ENCODE assay signal across 12 cellular contexts in genomic region chr5:170429014-170429413, GRCh38. TPM values are rescaled to one million over a fixed set of nuclear protein-coding genes. Genes with fewer than 3 reads are reported as not detected.
DNase-seq lines count a peak whose midpoint lies in the region; ATAC-seq and TF ChIP-seq lines count a peak whose summit lies in the region.
"Had no signal": no experiment of that assay in that cellular context is flagged by ENCODE, and none has a peak within 500 bp of the region (broad histone marks: within the 10 kb centered on the region; RNA-seq: fewer than 3 reads in every experiment).

No MANE protein-coding gene starts in this region.

- no peak overlapping the region for H3K4me3 ChIP-seq in choroid plexus epithelial cell (ENCODE audit: low read depth, low read length)
- H3K4me3 ChIP-seq in retinal pigment epithelial cell (ENCODE audit: low read length) = no peak overlapping the region
- H3K4me3 ChIP-seq: ovary, uterus had no signal

- H3K9me3 Mint-ChIP-seq in activated CD8-positive, alpha-beta T cell treated with anti-CD3 and anti-CD28 coated beads for 36 hours = no peaks in the 10 kb centered on the region

- TF ChIP-seq CTCF in choroid plexus epithelial cell (conservative IDR thresholded peaks at IDR 0.05; ENCODE audit: low read depth, low read length) = peak; percentile 57
- TF ChIP-seq CTCF in retinal pigment epithelial cell (conservative IDR thresholded peaks at IDR 0.05; ENCODE audit: low read depth, low read length) = peak; percentile 29
- TF ChIP-seq CTCF in activated CD8-positive, alpha-beta T cell treated with anti-CD3 and anti-CD28 coated beads for 36 hours (IDR thresholded peaks at IDR 0.05) = no peak

- no peak for ATAC-seq in activated CD8-positive, alpha-beta T cell treated with anti-CD3 and anti-CD28 coated beads for 36 hours

- no peaks in the 10 kb centered on the region for H3K4me1 Mint-ChIP-seq in activated CD8-positive, alpha-beta T cell treated with anti-CD3 and anti-CD28 coated beads for 36 hours (ENCODE audit: low read depth)

- H3K36me3 Mint-ChIP-seq in activated CD8-positive, alpha-beta T cell treated with anti-CD3 and anti-CD28 coated beads for 36 hours (ENCODE audit: low read depth) = no peaks in the 10 kb centered on the region
- H3K36me3 Mint-ChIP-seq: CD4-positive, CD25-positive, alpha-beta regulatory T cell had no signal

- H3K4me3 Mint-ChIP-seq in activated CD8-positive, alpha-beta T cell treated with anti-CD3 and anti-CD28 coated beads for 36 hours = no peak overlapping the region
- H3K4me3 Mint-ChIP-seq: CD4-positive, CD25-positive, alpha-beta regulatory T cell had no signal

- POLR2A ChIA-PET in activated CD8-positive, alpha-beta T cell treated with anti-CD3 and anti-CD28 coated beads for 36 hours (lab: Charles Lee) = no interaction called here

- intact Hi-C loops in activated CD8-positive, alpha-beta T cell treated with anti-CD3 and anti-CD28 coated beads for 36 hours (cut with micrococcal nuclease) = no loop called here

- no peak overlapping the region for H3K27ac Mint-ChIP-seq in activated CD8-positive, alpha-beta T cell treated with anti-CD3 and anti-CD28 coated beads for 36 hours
- H3K27ac Mint-ChIP-seq: CD4-positive, CD25-positive, alpha-beta regulatory T cell had no signal

- H3K27me3 Mint-ChIP-seq in activated CD8-positive, alpha-beta T cell treated with anti-CD3 and anti-CD28 coated beads for 36 hours = no peaks in the 10 kb centered on the region

- CTCF ChIA-PET in activated CD8-positive, alpha-beta T cell treated with anti-CD3 and anti-CD28 coated beads for 36 hours (lab: Charles Lee) = interaction anchor here (2.9 kb wide), 1 partner anchor 10 kb away, joined by 12 read pairs; no protein-coding TSS in a partner anchor

- DNase-seq in NCI-H82 (lab: John Stamatoyannopoulos, UW) (peak; percentile 2), NCI-H82 treated with DMSO at 0.1 percent for 48 hours (lab: John Stamatoyannopoulos, UW; ENCODE audit: unreplicated experiment) (no peak), MV-4-11 (lab: John Stamatoyannopoulos, UW) (peak; percentile 29), choroid plexus epithelial cell (ENCODE audit: low read depth) (peak; percentile 44), retinal pigment epithelial cell (ENCODE audit: low read depth) (no peak), NCI-H1105 treated with DMSO at 0.1 percent for 48 hours (lab: John Stamatoyannopoulos, UW) (no peak)
- no peak for DNase-seq in activated CD8-positive, alpha-beta T cell treated with anti-CD3 and anti-CD28 coated beads for 36 hours
- no peak for DNase-seq in activated CD4-positive, CD25-positive, alpha-beta regulatory T cell treated with anti-CD3 and anti-CD28 coated beads, Interleukin-2, amount 50 U/mL, for 72 hours
- DNase-seq: CD4-positive, CD25-positive, alpha-beta regulatory T cell; NCI-H2081; ovary; uterus had no signal

RNA-seq across cellular contexts. Expression of gene KCNMB1, which starts 39.8 kb away (rescaled TPM):
- not detected for total RNA-seq in activated CD8-positive, alpha-beta T cell treated with anti-CD3 and anti-CD28 coated beads for 36 hours

Comparison
In these comparisons a context has a peak if more than half of its experiments do, and no peak if none do; other contexts are left out.
1. DNase-seq: peak in NCI-H82 (single experiment), MV-4-11 (single experiment) and choroid plexus epithelial cell (single experiment); none in NCI-H82 treated with DMSO at 0.1 percent for 48 hours (single experiment), retinal pigment epithelial cell (single experiment), activated CD8-positive, alpha-beta T cell treated with anti-CD3 and anti-CD28 coated beads for 36 hours (single experiment), activated CD4-positive, CD25-positive, alpha-beta regulatory T cell treated with anti-CD3 and anti-CD28 coated beads, Interleukin-2, amount 50 U/mL, for 72 hours (single experiment) and NCI-H1105 treated with DMSO at 0.1 percent for 48 hours (single experiment).